In genomic region chr7:96436880-96437279, GRCh38 we compare ENCODE assay signal across 34 cellular contexts.
"Had no signal": no experiment of that assay in that cellular context is flagged by ENCODE, and none has a peak within 500 bp of the region (broad histone marks: within the 10 kb centered on the region; RNA-seq: fewer than 3 reads in every experiment).

No MANE protein-coding gene starts in this region.

- H3K36me3 ChIP-seq: MG63 had no signal

- DNase-seq: Karpas-422, Kasumi-1, MG63, MM.1S, MV-4-11, NCI-H1048, NCI-H1092, NCI-H1092 treated with DMSO at 0.1 percent for 48 hours, NCI-H1105, NCI-H1105 treated with DMSO at 0.1 percent for 48 hours, NCI-H1417, NCI-H1417 treated with DMSO at 0.1 percent for 48 hours, NCI-H1436, NCI-H1436 treated with DMSO at 0.1 percent for 48 hours, NCI-H146, NCI-H1694, NCI-H1694 treated with DMSO at 0.1 percent for 48 hours, NCI-H187, NCI-H187 treated with DMSO at 0.1 percent for 48 hours, NCI-H1930, NCI-H2029, NCI-H2029 treated with DMSO at 0.1 percent for 48 hours, NCI-H2081, NCI-H2081 treated with DMSO at 0.1 percent for 48 hours, NCI-H2107, NCI-H2171, NCI-H2171 treated with DMSO at 0.1 percent for 48 hours, NCI-H2227 treated with DMSO at 0.1 percent for 48 hours, NCI-H226, NCI-H345, NCI-H446, NCI-H446 treated with DMSO at 0.1 percent for 48 hours, NCI-H510A, NCI-H510A treated with DMSO at 0.1 percent for 48 hours had no signal

- H3K4me3 ChIP-seq: MG63 had no signal

- H3K9me3 ChIP-seq: MG63 had no signal
